In genomic region chr16:89993971-89994370, GRCh38 we compare ENCODE assay signal across 2 cellular contexts.
TF ChIP-seq lines count a peak whose summit lies in the region.

No MANE protein-coding gene starts in this region.

TF ChIP-seq in SK-N-SH, 30 proteins besides CTCF, POLR2A, EP300 and RAD21 (continued from another document):
- TF ChIP-seq REST (IDR thresholded peaks at IDR 0.05; ENCODE audit: low read depth, low read length) (no peak), RXRA (IDR thresholded peaks at IDR 0.05; ENCODE audit: borderline replicate concordance, low read depth) (no peak), GABPA (IDR thresholded peaks at IDR 0.05; ENCODE audit: low read depth) (no peak), MEF2A (IDR thresholded peaks at IDR 0.05; ENCODE audit: borderline replicate concordance, low read depth) (no peak), MAX (IDR thresholded peaks at IDR 0.05; ENCODE audit: low read depth) (no peak), NFIC (IDR thresholded peaks at IDR 0.05; ENCODE audit: borderline replicate concordance) (no peak), TAF1 (IDR thresholded peaks at IDR 0.05; ENCODE audit: borderline replicate concordance, low read depth, low read length) (no peak), YY1 (IDR thresholded peaks at IDR 0.05; ENCODE audit: low read depth) (no peak), CHD2 (IDR thresholded peaks at IDR 0.05; ENCODE audit: low read length, partially characterized antibody) (no peak)

TF ChIP-seq in SK-N-SH treated with all-trans-retinoic acid at 6 μM for 48 hours, 23 proteins besides CTCF, POLR2A, EP300 and RAD21 (continued from another document):
- TF ChIP-seq PATZ1 (CRISPR knock-in tag; IDR thresholded peaks at IDR 0.05; ENCODE audit: borderline replicate concordance) (no peak), ESRRG (CRISPR knock-in tag; IDR thresholded peaks at IDR 0.05) (no peak), ARNTL (CRISPR knock-in tag; IDR thresholded peaks at IDR 0.05; ENCODE audit: borderline replicate concordance, low read depth) (no peak), OSR1 (CRISPR knock-in tag; IDR thresholded peaks at IDR 0.05) (no peak)
